Comparison of ENCODE assay signal across 31 cellular contexts in genomic region chr9:130616451-130616850, GRCh38. TPM values are rescaled to one million over a fixed set of nuclear protein-coding genes. Genes with fewer than 3 reads are reported as not detected.
"Had no signal": no experiment of that assay in that cellular context is flagged by ENCODE, and none has a peak within 500 bp of the region (broad histone marks: within the 10 kb centered on the region; RNA-seq: fewer than 3 reads in every experiment).

No MANE protein-coding gene starts in this region.

- H3K27me3 ChIP-seq: gastrocnemius medialis, hepatocyte, left lung, neutrophil, sigmoid colon, spleen, transverse colon, upper lobe of right lung, uterus had no signal

- H3K4me1 ChIP-seq: gastrocnemius medialis, left lung, lower lobe of right lung, parathyroid adenoma, spleen, transverse colon, upper lobe of right lung, uterus had no signal

- H3K27ac ChIP-seq: epithelial cell of prostate, gastrocnemius medialis, hepatocyte, left lung, lower lobe of right lung, neutrophil, parathyroid adenoma, sigmoid colon, spleen, thoracic aorta, transverse colon, upper lobe of right lung, uterus had no signal

- ATAC-seq: effector memory CD8-positive, alpha-beta T cell; esophagus mucosa; gastrocnemius medialis; left lung; lower lobe of right lung; mucosa of descending colon; natural killer cell treated with Interleukin-12 subunit alpha and Interleukin-12 subunit beta and Interleukin-15 and Interleukin-18, amount 100 ng/mL, for 72 hours; stimulated activated memory B cell treated with anti-CD40 and anti-IgM and Interleukin-4, amounts not matched to agents 10 μg/mL and 1 μg/mL and 100 μg/mL, for 72 hours; upper lobe of right lung had no signal

- DNase-seq: cerebellar nuclear complex; cortex of kidney; effector memory CD8-positive, alpha-beta T cell; foreskin fibroblast; gastrocnemius medialis; head of caudate nucleus; kidney; left lung; lower lobe of right lung; mucosa of descending colon; naive B cell; sigmoid colon; spleen; stimulated activated CD4-positive, alpha-beta T cell treated with anti-CD3 and anti-CD28 coated beads, Interleukin-4, amount 100 ng/mL, for 4 hours; transverse colon; upper lobe of right lung; uterus had no signal

- H3K9me3 ChIP-seq: gastrocnemius medialis, left lung, lower lobe of right lung, mucosa of descending colon, neutrophil, sigmoid colon, spleen, thoracic aorta, transverse colon, upper lobe of right lung, uterus had no signal

- H3K4me3 ChIP-seq: gastrocnemius medialis, hepatocyte, left lung, lower lobe of right lung, mucosa of descending colon, sigmoid colon, spleen, thoracic aorta, transverse colon, upper lobe of right lung, uterus had no signal

RNA-seq across cellular contexts. Expression of gene PRDM12, which starts 47.9 kb away (rescaled TPM):
- total RNA-seq: dermis microvascular lymphatic vessel endothelial cell, esophagus mucosa, gastrocnemius medialis, glomerular endothelial cell, hepatocyte, kidney, left lung, lower lobe of right lung, mesothelial cell of epicardium, osteoblast, progenitor cell of endocrine pancreas, sigmoid colon, skeletal muscle tissue, spleen, thoracic aorta, transverse colon, upper lobe of right lung, uterus had no signal
- polyA plus RNA-seq: hepatocyte, sigmoid colon had no signal
